Comparison of ENCODE assay signal across 19 cellular contexts in genomic region chr5:74141053-74141452, GRCh38.
DNase-seq lines count a peak whose midpoint lies in the region; TF ChIP-seq lines count a peak whose summit lies in the region.
"Had no signal": no experiment of that assay in that cellular context is flagged by ENCODE, and none has a peak within 500 bp of the region (broad histone marks: within the 10 kb centered on the region; RNA-seq: fewer than 3 reads in every experiment).

No MANE protein-coding gene starts in this region.

- H3F3A ChIP-seq in neural progenitor cell (ENCODE audit: low read depth), result no peaks in the 10 kb centered on the region

- no peak overlapping the region for H3K9ac ChIP-seq in neural progenitor cell

- H3K9me3 Mint-ChIP-seq in neural progenitor cell, result peaks cover 6% of the 10 kb centered on the region
- H3K9me3 Mint-ChIP-seq: activated naive CD8-positive, alpha-beta T cell treated with anti-CD3 and anti-CD28 coated beads, Interleukin-2, amount 10 ng/mL, durations not matched to agents 7 days and 5 days; activated T-cell treated with anti-CD3 and anti-CD28 coated beads, Interleukin-2, amount 50 U/mL, for 24 hours; H9 had no signal

- H3K4me3 Mint-ChIP-seq in neural progenitor cell, result no peak overlapping the region
- H3K4me3 Mint-ChIP-seq: activated naive CD8-positive, alpha-beta T cell treated with anti-CD3 and anti-CD28 coated beads, Interleukin-2, amount 10 ng/mL, durations not matched to agents 7 days and 5 days; activated T-cell treated with anti-CD3 and anti-CD28 coated beads, Interleukin-2, amount 50 U/mL, for 24 hours; B cell; H9; naive thymus-derived CD8-positive, alpha-beta T cell had no signal

- H3K36me3 ChIP-seq in neural progenitor cell (no peaks in the 10 kb centered on the region), A673 (ENCODE audit: insufficient read depth, low read length, poor library complexity, severe bottlenecking) (no peaks in the 10 kb centered on the region)
- H3K36me3 ChIP-seq: stomach had no signal

- H3K4me3 ChIP-seq in AG10803 (ENCODE audit: low read length), result no peak overlapping the region
- no peak overlapping the region for H3K4me3 ChIP-seq in cardiac fibroblast (replicated peaks in 1 of 2; ENCODE audit: low read depth in 2 of 2, low read length in 2 of 2)
- no peak overlapping the region for H3K4me3 ChIP-seq in neural progenitor cell
- no peak overlapping the region for H3K4me3 ChIP-seq in A673 (ENCODE audit: low read depth, low read length, poor library complexity, severe bottlenecking)
- H3K4me3 ChIP-seq: lung, SK-N-MC, stomach had no signal

- no peaks in the 10 kb centered on the region for H3K79me2 ChIP-seq in neural progenitor cell (ENCODE audit: low read depth)

- H3K27me3 ChIP-seq in neural progenitor cell (no peaks in the 10 kb centered on the region), A673 (replicated peaks; ENCODE audit: insufficient read depth, low read depth, low read length, poor library complexity) (peaks cover 33% of the 10 kb centered on the region)
- H3K27me3 ChIP-seq: stomach had no signal

- peak; percentile 38 for DNase-seq in AG10803 (ENCODE audit: low read depth)
- peak; percentile 77 for DNase-seq in M059J (ENCODE audit: low read depth)
- peak; percentile 2 to 76 for DNase-seq in cardiac fibroblast (ENCODE audit: low read depth in 2 of 2)
- DNase-seq in neural progenitor cell (ENCODE audit: low spot score), result no peak
- DNase-seq in A673 (ENCODE audit: low spot score), result no peak
- no peak for DNase-seq in central memory CD4-positive, alpha-beta T cell
- DNase-seq in DMS53 treated with DMSO at 0.1 percent for 48 hours (lab: John Stamatoyannopoulos, UW; ENCODE audit: unreplicated experiment), result no peak
- DNase-seq in activated CD4-positive, alpha-beta T cell treated with anti-CD3 and anti-CD28 coated beads for 4 hours, result no peak
- DNase-seq: activated CD4-positive, alpha-beta T cell treated with anti-CD3 and anti-CD28 coated beads, Interleukin-2, amount 50 U/mL, for 1 hour; activated naive CD8-positive, alpha-beta T cell treated with anti-CD3 and anti-CD28 coated beads, Interleukin-2, amount 10 ng/mL, durations not matched to agents 7 days and 5 days; activated T-cell treated with anti-CD3 and anti-CD28 coated beads, Interleukin-2, amount 50 U/mL, for 24 hours; H9; naive thymus-derived CD8-positive, alpha-beta T cell; NCI-H1930; NCI-H510A treated with DMSO at 0.1 percent for 48 hours; stomach had no signal

- CTCF ChIA-PET in A673 (lab: Charles Lee), result no interaction called here

- H3K27ac ChIP-seq in neural progenitor cell, result no peak overlapping the region
- H3K27ac ChIP-seq in A673 (ENCODE audit: low read depth, low read length, poor library complexity, severe bottlenecking), result no peak overlapping the region
- H3K27ac ChIP-seq: SK-N-MC, stomach had no signal

- H2AFZ ChIP-seq in neural progenitor cell (replicated peaks), result no peak overlapping the region

- TF ChIP-seq CTCF in AG10803 (conservative IDR thresholded peaks at IDR 0.05; ENCODE audit: low read length) (no peak), cardiac fibroblast (IDR thresholded peaks at IDR 0.05; ENCODE audit: low read depth, low read length) (no peak), neural progenitor cell (IDR thresholded peaks at IDR 0.05) (no peak), A673 (conservative IDR thresholded peaks at IDR 0.05; ENCODE audit: low read depth, low read length) (no peak)

- H3K27me3 Mint-ChIP-seq in neural progenitor cell (ENCODE audit: insufficient read depth, low read depth), result peaks cover 4% of the 10 kb centered on the region

- POLR2A ChIA-PET in A673 (lab: Charles Lee; ENCODE audit: low non-redundant PET), result no interaction called here

- no peaks in the 10 kb centered on the region for H3K4me1 ChIP-seq in neural progenitor cell
- H3K4me1 ChIP-seq in A673 (ENCODE audit: insufficient read depth, low read length, poor library complexity, severe bottlenecking), result peaks cover 5% of the 10 kb centered on the region

- peaks cover 1% of the 10 kb centered on the region for H3K36me3 Mint-ChIP-seq in neural progenitor cell
- H3K36me3 Mint-ChIP-seq: activated naive CD8-positive, alpha-beta T cell treated with anti-CD3 and anti-CD28 coated beads, Interleukin-2, amount 10 ng/mL, durations not matched to agents 7 days and 5 days; naive thymus-derived CD8-positive, alpha-beta T cell had no signal

- H3K9me3 ChIP-seq in neural progenitor cell (ENCODE audit: low read depth) (no peaks in the 10 kb centered on the region), A673 (ENCODE audit: low read depth, low read length, poor library complexity, severe bottlenecking) (no peaks in the 10 kb centered on the region)
- H3K9me3 ChIP-seq: stomach had no signal

- no peak overlapping the region for H3K4me2 ChIP-seq in neural progenitor cell

- BruUV-seq in A673 (replicated peaks; lab: Mats Ljungman, UMichigan), result no TSS peak

- H3K4me1 Mint-ChIP-seq in neural progenitor cell, result peaks cover 9% of the 10 kb centered on the region
- H3K4me1 Mint-ChIP-seq: activated naive CD8-positive, alpha-beta T cell treated with anti-CD3 and anti-CD28 coated beads, Interleukin-2, amount 10 ng/mL, durations not matched to agents 7 days and 5 days; B cell; naive thymus-derived CD8-positive, alpha-beta T cell had no signal

- H4K20me1 ChIP-seq in neural progenitor cell (ENCODE audit: low read depth), result no peaks in the 10 kb centered on the region

- intact Hi-C loops in A673 (cut with micrococcal nuclease; ENCODE audit: unreplicated experiment), result no loop called here

- H3K27ac Mint-ChIP-seq in neural progenitor cell, result peak overlapping the region; percentile 33
- H3K27ac Mint-ChIP-seq: activated naive CD8-positive, alpha-beta T cell treated with anti-CD3 and anti-CD28 coated beads, Interleukin-2, amount 10 ng/mL, durations not matched to agents 7 days and 5 days; activated T-cell treated with anti-CD3 and anti-CD28 coated beads, Interleukin-2, amount 50 U/mL, for 24 hours; B cell; H9; naive thymus-derived CD8-positive, alpha-beta T cell had no signal

Comparison
In these comparisons a context has a peak if more than half of its experiments do, and no peak if none do; other contexts are left out.
1. DNase-seq: peak in AG10803 (single experiment), M059J (single experiment) and cardiac fibroblast (2 of 2); none in neural progenitor cell (single experiment), A673 (single experiment), central memory CD4-positive, alpha-beta T cell (single experiment), DMS53 treated with DMSO at 0.1 percent for 48 hours (single experiment) and activated CD4-positive, alpha-beta T cell treated with anti-CD3 and anti-CD28 coated beads for 4 hours (0 of 2).